17 cellular contexts compared by ENCODE assay signal in genomic region chr6:139129284-139129683, GRCh38. TPM values are rescaled to one million over a fixed set of nuclear protein-coding genes. Genes with fewer than 3 reads are reported as not detected.
DNase-seq lines count a peak whose midpoint lies in the region; ATAC-seq and TF ChIP-seq lines count a peak whose summit lies in the region.
"Had no signal": no experiment of that assay in that cellular context is flagged by ENCODE, and none has a peak within 500 bp of the region (broad histone marks: within the 10 kb centered on the region; RNA-seq: fewer than 3 reads in every experiment).

No MANE protein-coding gene starts in this region.

- peak overlapping the region in 7 of 8 donors; percentile 26 to 70 (median 48) for H3K27ac Mint-ChIP-seq in CD8-positive, alpha-beta memory T cell
- H3K27ac Mint-ChIP-seq: neural progenitor cell had no signal

- H3K36me3 ChIP-seq in CD8-positive, alpha-beta memory T cell (ENCODE audit: insufficient read depth, low read length), result no peaks in the 10 kb centered on the region
- H3K36me3 ChIP-seq in heart left ventricle, result no peaks in the 10 kb centered on the region
- H3K36me3 ChIP-seq: neural progenitor cell, suprapubic skin had no signal

- WGBS in heart left ventricle, 4 donors, result 90 to 100% (median 97%) methylated on average over 1 of the region's 1 CpG

- H3K4me3 ChIP-seq in CD8-positive, alpha-beta memory T cell (ENCODE audit: low read length), result no peak overlapping the region
- H3K4me3 ChIP-seq in choroid plexus epithelial cell (ENCODE audit: low read depth, low read length) (no peak overlapping the region), heart left ventricle (no peak overlapping the region)
- H3K4me3 ChIP-seq: neural progenitor cell, skin epidermis, suprapubic skin had no signal

- peaks cover 62 to 83% (median 80%) of the 10 kb centered on the region in 3 donors for H3K4me1 Mint-ChIP-seq in CD8-positive, alpha-beta memory T cell

- H3K36me3 Mint-ChIP-seq in CD8-positive, alpha-beta memory T cell, result peaks cover 0 to 2% (median 0%) of the 10 kb centered on the region in 3 donors
- H3K36me3 Mint-ChIP-seq: neural progenitor cell had no signal

- peak overlapping the region in 1 of 7 donors; percentile 11 for H3K4me3 Mint-ChIP-seq in CD8-positive, alpha-beta memory T cell
- H3K4me3 Mint-ChIP-seq: neural progenitor cell had no signal

- no peaks in the 10 kb centered on the region for H3K9me3 ChIP-seq in CD8-positive, alpha-beta memory T cell (ENCODE audit: low read length)
- no peaks in the 10 kb centered on the region for H3K9me3 ChIP-seq in heart left ventricle
- H3K9me3 ChIP-seq: suprapubic skin had no signal

- H3K27me3 Mint-ChIP-seq in CD8-positive, alpha-beta memory T cell, result no peaks in the 10 kb centered on the region

- no peak for DNase-seq in CD8-positive, alpha-beta memory T cell
- DNase-seq in M059J (ENCODE audit: low read depth), result peak; percentile 88
- DNase-seq in choroid plexus epithelial cell (ENCODE audit: low read depth), result peak; percentile 76
- peak; percentile 80 for DNase-seq in renal cortical epithelial cell (ENCODE audit: low read depth)
- DNase-seq in heart left ventricle, result no peak
- no peak for DNase-seq in NCI-H2029 treated with DMSO at 0.1 percent for 48 hours (lab: John Stamatoyannopoulos, UW)
- DNase-seq in NCI-H446 (lab: John Stamatoyannopoulos, UW), result no peak
- DNase-seq: activated CD4-positive, alpha-beta T cell treated with anti-CD3 and anti-CD28 coated beads, Interleukin-2, amount 50 U/mL, for 1 hour; activated effector memory CD4-positive, alpha-beta T cell treated with anti-CD3 and anti-CD28 coated beads, Interleukin-2, amount 50 U/mL, for 16 hours; cerebellar nuclear complex; hypothalamus; NCI-H1417; NCI-H510A; T-helper 1 cell had no signal

- H3K27me3 ChIP-seq in CD8-positive, alpha-beta memory T cell (ENCODE audit: insufficient read depth, low read length, poor library complexity, severe bottlenecking), result no peaks in the 10 kb centered on the region
- no peaks in the 10 kb centered on the region for H3K27me3 ChIP-seq in heart left ventricle
- H3K27me3 ChIP-seq: neural progenitor cell, suprapubic skin had no signal

- no peak for TF ChIP-seq POLR2A in heart left ventricle (IDR thresholded peaks at IDR 0.05)

- CTCF ChIA-PET in CD8-positive, alpha-beta memory T cell (lab: Charles Lee), result interaction anchor here (1.2 kb wide), 1 partner anchor 90 kb away, joined by 4 read pairs; no protein-coding TSS in a partner anchor

- H3K4me1 ChIP-seq in CD8-positive, alpha-beta memory T cell (ENCODE audit: insufficient read depth, low read length), result peaks cover 80% of the 10 kb centered on the region
- H3K4me1 ChIP-seq in heart left ventricle, result peaks cover 0 to 58% (median 7%) of the 10 kb centered on the region in 12 donors
- H3K4me1 ChIP-seq: neural progenitor cell had no signal

- POLR2A ChIA-PET in CD8-positive, alpha-beta memory T cell (lab: Charles Lee), result interaction anchor here (0.7 kb wide), 1 partner anchor 10 kb away, joined by 3 read pairs; no protein-coding TSS in a partner anchor

- H3K9me3 Mint-ChIP-seq in CD8-positive, alpha-beta memory T cell, result no peaks in the 10 kb centered on the region

- intact Hi-C loops in heart left ventricle (cut with DNase I), result loop anchor here in 5 of 10 donors (5.0 to 10.0 kb wide), 4 partner anchors 88 to 233 kb away; no protein-coding TSS in a partner anchor

- no peak overlapping the region for H3K27ac ChIP-seq in CD8-positive, alpha-beta memory T cell (ENCODE audit: low read depth, low read length)
- H3K27ac ChIP-seq in heart left ventricle, result no peak overlapping the region
- H3K27ac ChIP-seq: neural progenitor cell, skin epidermis, suprapubic skin had no signal

- no peak for ATAC-seq in heart left ventricle

- TF ChIP-seq CTCF in choroid plexus epithelial cell (conservative IDR thresholded peaks at IDR 0.05; ENCODE audit: low read depth, low read length), result no peak
- TF ChIP-seq CTCF in heart left ventricle (IDR thresholded peaks at IDR 0.05), result no peak

RNA-seq across cellular contexts. Expression of gene HECA, which starts 5.6 kb away (rescaled TPM):
- total RNA-seq in CD8-positive, alpha-beta memory T cell, result 10 to 100 TPM; 63.4 to 64.6 TPM
- polyA plus RNA-seq in CD8-positive, alpha-beta memory T cell, result 9.0 TPM
- total RNA-seq in M059J (2014; rRNA removed; shearing (Covaris generic)), result 9.9 and 15.2 TPM in 2 replicates
- total RNA-seq in renal cortical epithelial cell (13.6 and 15.6 TPM in 2 replicates), heart left ventricle (10 to 100 TPM; 38.2 to 67.0 (median 48.3) TPM)
- polyA plus RNA-seq in heart left ventricle, result 10 to 100 TPM; 16.5 to 22.2 TPM

Comparison
In these comparisons a context has a peak if more than half of its experiments do, and no peak if none do; other contexts are left out.
1. DNase-seq: peak in M059J (single experiment), choroid plexus epithelial cell (single experiment) and renal cortical epithelial cell (single experiment); none in CD8-positive, alpha-beta memory T cell (0 of 5), heart left ventricle (0 of 5), NCI-H2029 treated with DMSO at 0.1 percent for 48 hours (single experiment) and NCI-H446 (0 of 2).